ENCODE assay signal across 16 cellular contexts in the genomic region with DNA sequence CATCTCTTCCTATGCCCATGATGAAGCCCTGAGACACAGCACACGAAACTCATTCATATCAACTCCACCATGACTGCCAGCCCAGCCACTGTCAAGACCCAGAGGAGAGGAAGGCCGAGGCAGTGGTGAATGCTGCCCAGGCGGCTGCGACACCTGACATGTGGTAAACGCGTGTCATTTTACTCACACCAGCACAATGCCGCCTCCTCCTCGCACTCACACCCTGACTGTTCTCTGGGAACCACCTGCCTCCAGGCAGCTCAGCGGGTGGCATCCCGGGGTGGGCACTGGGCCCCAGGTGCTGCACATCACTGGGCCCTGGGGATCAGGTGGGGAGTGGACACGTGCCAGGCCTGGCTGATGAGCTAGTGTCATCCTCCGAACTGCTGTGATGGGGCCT. TPM values are rescaled to one million over a fixed set of nuclear protein-coding genes. Genes with fewer than 3 reads are reported as not detected.
A peak's percentile ranks its signal among the peaks of the same experiment; 100 is the strongest.
DNase-seq lines count a peak whose midpoint lies in the region; ATAC-seq, FAIRE-seq and TF ChIP-seq lines count a peak whose summit lies in the region.
"Had no signal": no experiment of that assay in that cellular context is flagged by ENCODE, and none has a peak within 500 bp of the region (broad histone marks: within the 10 kb centered on the region; RNA-seq: fewer than 3 reads in every experiment).

No MANE protein-coding gene starts in this region.

- no peak overlapping the region for H2AK5ac ChIP-seq in trophoblast cell (ENCODE audit: low read length)

- H3K4me2 ChIP-seq in GM23338: no peak overlapping the region
- no peak overlapping the region for H3K4me2 ChIP-seq in trophoblast cell (ENCODE audit: low read length)
- no peak overlapping the region for H3K4me2 ChIP-seq in GM23248 (ENCODE audit: unreplicated experiment)

- FAIRE-seq in kidney (lab: Jason Lieb, UNC): no peak
- FAIRE-seq: GM19239, RCC 7860 had no signal

- no peak overlapping the region for H2BK5ac ChIP-seq in trophoblast cell (ENCODE audit: low read depth, low read length, poor library complexity)

- peaks cover 29% of the 10 kb centered on the region for H3K4me1 Mint-ChIP-seq in GM23338

- TF ChIP-seq CTCF in GM23338 (conservative IDR thresholded peaks at IDR 0.05; ENCODE audit: low read depth in 2 of 2) (no peak), kidney (IDR thresholded peaks at IDR 0.05; ENCODE audit: borderline replicate concordance, extremely low read depth, insufficient read depth) (no peak), GM10248 (IDR thresholded peaks at IDR 0.05; ENCODE audit: control extremely low read depth, extremely low read depth, low read depth, missing control alignments) (no peak)

- H3K27ac Mint-ChIP-seq in GM23338: peak overlapping the region; percentile 71
- H3K27ac Mint-ChIP-seq: CD8-positive, alpha-beta T cell had no signal

- peaks cover 16% of the 10 kb centered on the region; the same call in 2 of the 3 replicates for H3K36me3 Mint-ChIP-seq in GM23338 (ENCODE audit: low read depth)

- intact Hi-C loops in kidney (cut with DNase I): no loop called here

- H3K18ac ChIP-seq in trophoblast cell (ENCODE audit: low read length): peak overlapping the region; percentile 33

- H3K4ac ChIP-seq in trophoblast cell (ENCODE audit: low read depth, low read length): peak overlapping the region; percentile 24

- H3K27me3 Mint-ChIP-seq in GM23338 (ENCODE audit: insufficient read depth, low read depth, poor library complexity): peaks cover 7% of the 10 kb centered on the region

- H3K14ac ChIP-seq in trophoblast cell (ENCODE audit: low read length): no peak overlapping the region

- H2BK120ac ChIP-seq in trophoblast cell (ENCODE audit: insufficient read depth, low read length, poor library complexity): no peak overlapping the region

- DNase-seq in NCI-H345 (lab: John Stamatoyannopoulos, UW): peak; percentile 37
- DNase-seq in NCI-H345 treated with DMSO at 0.1 percent for 48 hours (lab: John Stamatoyannopoulos, UW; ENCODE audit: unreplicated experiment): no peak
- DNase-seq in GM23338 (ENCODE audit: low spot score): no peak
- DNase-seq in kidney: no peak
- no peak for DNase-seq in trophoblast cell
- no peak for DNase-seq in GM10248 (ENCODE audit: extremely low spot score)
- DNase-seq in stimulated activated CD4-positive, alpha-beta T cell treated with anti-CD3 and anti-CD28 coated beads, Interleukin-4, amount 100 ng/mL, for 24 hours: no peak
- DNase-seq in GM23248: no peak
- DNase-seq: CD8-positive, alpha-beta T cell; MG63; NCI-H226; NCI-H526 treated with DMSO at 0.1 percent for 48 hours had no signal

- H3K9ac ChIP-seq in kidney (ENCODE audit: low read length in 2 of 2): no peak overlapping the region
- no peak overlapping the region for H3K9ac ChIP-seq in trophoblast cell (ENCODE audit: low read length)
- no peak overlapping the region for H3K9ac ChIP-seq in GM23248

- no peak overlapping the region for H4K8ac ChIP-seq in trophoblast cell (ENCODE audit: low read depth, low read length)

- no peak overlapping the region for H3K27ac ChIP-seq in GM23338 (ENCODE audit: low read depth)
- peak overlapping the region; percentile 89 to 90 for H3K27ac ChIP-seq in kidney (ENCODE audit: low read depth in 2 of 2, low read length in 2 of 2)
- no peak overlapping the region for H3K27ac ChIP-seq in trophoblast cell (ENCODE audit: low read depth, low read length)
- no peak overlapping the region for H3K27ac ChIP-seq in GM23248
- H3K27ac ChIP-seq: 22Rv1 had no signal

- H3K9me3 Mint-ChIP-seq in GM23338: no peaks in the 10 kb centered on the region
- H3K9me3 Mint-ChIP-seq: CD8-positive, alpha-beta T cell had no signal

- H3K4me1 ChIP-seq in GM23338 (ENCODE audit: insufficient read depth): no peaks in the 10 kb centered on the region; the same call in 1 of the 2 replicates
- peaks cover 26 to 45% of the 10 kb centered on the region in 2 donors for H3K4me1 ChIP-seq in kidney (ENCODE audit: control insufficient read depth in 1 of 2, insufficient read depth in 1 of 2, low read depth in 1 of 2, low read length in 2 of 2)
- peaks cover 4 to 10% of the 10 kb centered on the region in 2 experiments for H3K4me1 ChIP-seq in trophoblast cell (ENCODE audit: control insufficient read depth in 1 of 2, insufficient read depth in 2 of 2, low read length in 2 of 2)
- H3K4me1 ChIP-seq in GM23248 (ENCODE audit: insufficient read depth): no peaks in the 10 kb centered on the region; the same call in 1 of the 2 replicates
- H3K4me1 ChIP-seq: HAP-1 had no signal

- no peak for ATAC-seq in GM23338
- ATAC-seq: CD8-positive, alpha-beta T cell had no signal

- no CpG with 5 or more reads among the region's 12 CpGs for WGBS in trophoblast cell (ENCODE audit: extremely low coverage, insufficient coverage, insufficient read length)
- 84 to 89% methylated on average over 12 of the region's 12 CpGs for WGBS in GM23248 (ENCODE audit: low coverage in 1 of 2, low lambda C conversion rate in 2 of 2, missing lambda C conversion rate in 2 of 2), 2 experiments

- H3F3A ChIP-seq in GM23338 (replicated peaks; ENCODE audit: low read depth) (no peaks in the 10 kb centered on the region), GM23248 (ENCODE audit: insufficient read depth) (no peaks in the 10 kb centered on the region)

- peaks cover 95% of the 10 kb centered on the region for H3K79me2 ChIP-seq in GM23338 (replicated peaks; ENCODE audit: insufficient read depth)
- H3K79me2 ChIP-seq in trophoblast cell (ENCODE audit: control insufficient read depth, insufficient read depth, low read length, poor library complexity): peaks cover 6% of the 10 kb centered on the region
- H3K79me2 ChIP-seq in GM23248 (ENCODE audit: insufficient read depth): peaks cover 11% of the 10 kb centered on the region; the same call in 1 of the 2 replicates

- no peak overlapping the region for H4K12ac ChIP-seq in trophoblast cell (ENCODE audit: low read depth, low read length)

- H4K91ac ChIP-seq in trophoblast cell (ENCODE audit: low read depth, low read length): no peak overlapping the region

- H3K4me3 ChIP-seq in GM23338: no peak overlapping the region
- H3K4me3 ChIP-seq in kidney (ENCODE audit: low read length in 2 of 2): no peak overlapping the region
- H3K4me3 ChIP-seq in trophoblast cell (ENCODE audit: low read depth, low read length): no peak overlapping the region
- no peak overlapping the region for H3K4me3 ChIP-seq in GM23248
- H3K4me3 ChIP-seq: HAP-1, MG63 had no signal

- H3K79me1 ChIP-seq in trophoblast cell (ENCODE audit: low read length): no peaks in the 10 kb centered on the region

- in situ Hi-C loops in GM23248 (cut with MboI): no loop called here

- H3K9me2 ChIP-seq in GM23338 (ENCODE audit: insufficient read depth) (no peaks in the 10 kb centered on the region), GM23248 (ENCODE audit: insufficient read depth) (no peaks in the 10 kb centered on the region)

- peaks cover 19% of the 10 kb centered on the region for H4K20me1 ChIP-seq in GM23338 (replicated peaks; ENCODE audit: insufficient read depth)
- H4K20me1 ChIP-seq in GM23248 (ENCODE audit: insufficient read depth): no peaks in the 10 kb centered on the region

- no peak overlapping the region for H3K4me3 Mint-ChIP-seq in GM23338
- H3K4me3 Mint-ChIP-seq: CD8-positive, alpha-beta T cell had no signal

- no peaks in the 10 kb centered on the region for H3K27me3 ChIP-seq in GM23338 (ENCODE audit: insufficient read depth)
- H3K27me3 ChIP-seq in trophoblast cell (ENCODE audit: insufficient read depth, low read length): no peaks in the 10 kb centered on the region
- H3K27me3 ChIP-seq in GM23248 (replicated peaks; ENCODE audit: insufficient read depth): no peaks in the 10 kb centered on the region
- H3K27me3 ChIP-seq: MG63 had no signal

- H2BK12ac ChIP-seq in trophoblast cell (ENCODE audit: low read length): no peak overlapping the region

- H3K9me3 ChIP-seq in kidney (ENCODE audit: control insufficient read depth in 1 of 2, low read length in 2 of 2) (no peaks in the 10 kb centered on the region), trophoblast cell (ENCODE audit: insufficient read depth, low read depth, low read length) (no peaks in the 10 kb centered on the region), GM23248 (ENCODE audit: low read depth) (no peaks in the 10 kb centered on the region)
- H3K9me3 ChIP-seq: HAP-1, MG63 had no signal

- POLR2A ChIA-PET in GM10248 (lab: Yijun Ruan, JAX): no interaction called here

- H3K36me3 ChIP-seq in GM23338 (ENCODE audit: insufficient read depth): no peaks in the 10 kb centered on the region
- no peaks in the 10 kb centered on the region for H3K36me3 ChIP-seq in kidney (ENCODE audit: control insufficient read depth in 1 of 2, insufficient read depth in 2 of 2, low read length in 2 of 2)
- H3K36me3 ChIP-seq in trophoblast cell (ENCODE audit: control insufficient read depth in 1 of 2, insufficient read depth in 2 of 2, low read length in 2 of 2): peaks cover 13 to 14% of the 10 kb centered on the region in 2 experiments
- no peaks in the 10 kb centered on the region for H3K36me3 ChIP-seq in GM23248 (ENCODE audit: low read depth)
- H3K36me3 ChIP-seq: MG63 had no signal

- CTCF ChIA-PET in GM10248 (lab: Yijun Ruan, JAX): interaction anchor here (2.4 kb wide), 1 partner anchor 9 kb away, joined by 7 read pairs; no protein-coding TSS in a partner anchor

- no peak overlapping the region for H3K23ac ChIP-seq in trophoblast cell (ENCODE audit: low read length)

- H2AFZ ChIP-seq in GM23338 (no peak overlapping the region), trophoblast cell (ENCODE audit: insufficient read depth, low read length, poor library complexity) (no peak overlapping the region), GM23248 (no peak overlapping the region)

TF ChIP-seq in GM23338, 12 proteins besides CTCF, POLR2A, EP300 and RAD21 (continues in another document):
- TF ChIP-seq, protein P1, sequence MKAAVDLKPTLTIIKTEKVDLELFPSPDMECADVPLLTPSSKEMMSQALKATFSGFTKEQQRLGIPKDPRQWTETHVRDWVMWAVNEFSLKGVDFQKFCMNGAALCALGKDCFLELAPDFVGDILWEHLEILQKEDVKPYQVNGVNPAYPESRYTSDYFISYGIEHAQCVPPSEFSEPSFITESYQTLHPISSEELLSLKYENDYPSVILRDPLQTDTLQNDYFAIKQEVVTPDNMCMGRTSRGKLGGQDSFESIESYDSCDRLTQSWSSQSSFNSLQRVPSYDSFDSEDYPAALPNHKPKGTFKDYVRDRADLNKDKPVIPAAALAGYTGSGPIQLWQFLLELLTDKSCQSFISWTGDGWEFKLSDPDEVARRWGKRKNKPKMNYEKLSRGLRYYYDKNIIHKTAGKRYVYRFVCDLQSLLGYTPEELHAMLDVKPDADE (IDR thresholded peaks at IDR 0.05): no peak
- TF ChIP-seq POLR2AphosphoS5 (IDR thresholded peaks at IDR 0.05; ENCODE audit: low read depth) (no peak), EZH2phosphoT487 (IDR thresholded peaks at IDR 0.05; ENCODE audit: unreplicated experiment) (no peak)

RNA-seq across cellular contexts. Expression of a gene that starts 21.5 kb away (rescaled TPM):
- total RNA-seq in GM23338 (2014; rRNA removed; shearing (Covaris generic)): 28.5 and 38.3 TPM in 2 replicates
- polyA plus RNA-seq in GM23338 (2016; fragmentation: Nextera tagmentation; extraction: Ambion mirVana): 5.2 and 5.8 TPM in 2 replicates
- total RNA-seq in kidney: 8.4 TPM
- polyA plus RNA-seq in kidney (ENCODE audit: insufficient read depth, low read depth, low replicate concordance): 5.3 TPM
- polyA plus RNA-seq in trophoblast cell (2013): 3.9 and 4.1 TPM in 2 replicates
- total RNA-seq in GM23248 (2014; rRNA removed; shearing (Covaris generic)): 2.5 and 7.1 TPM in 2 replicates
- polyA plus RNA-seq in GM23248 (2016; fragmentation: Nextera tagmentation; extraction: Ambion mirVana): 0.95 and 2.0 TPM in 2 replicates

Comparison
In these comparisons a context has a peak if more than half of its experiments do, and no peak if none do; other contexts are left out.
1. H3K27ac ChIP-seq: peak in kidney (2 of 2); none in GM23338 (single experiment), trophoblast cell (single experiment) and GM23248 (single experiment).